Comparison of ENCODE assay signal across 1 cellular context in genomic region chr14:87084908-87085307, GRCh38.
TF ChIP-seq lines count a peak whose summit lies in the region.

No MANE protein-coding gene starts in this region.

TF ChIP-seq in GM23338, 12 proteins besides CTCF, POLR2A, EP300 and RAD21 (continued from another document):
- TF ChIP-seq, protein P1, sequence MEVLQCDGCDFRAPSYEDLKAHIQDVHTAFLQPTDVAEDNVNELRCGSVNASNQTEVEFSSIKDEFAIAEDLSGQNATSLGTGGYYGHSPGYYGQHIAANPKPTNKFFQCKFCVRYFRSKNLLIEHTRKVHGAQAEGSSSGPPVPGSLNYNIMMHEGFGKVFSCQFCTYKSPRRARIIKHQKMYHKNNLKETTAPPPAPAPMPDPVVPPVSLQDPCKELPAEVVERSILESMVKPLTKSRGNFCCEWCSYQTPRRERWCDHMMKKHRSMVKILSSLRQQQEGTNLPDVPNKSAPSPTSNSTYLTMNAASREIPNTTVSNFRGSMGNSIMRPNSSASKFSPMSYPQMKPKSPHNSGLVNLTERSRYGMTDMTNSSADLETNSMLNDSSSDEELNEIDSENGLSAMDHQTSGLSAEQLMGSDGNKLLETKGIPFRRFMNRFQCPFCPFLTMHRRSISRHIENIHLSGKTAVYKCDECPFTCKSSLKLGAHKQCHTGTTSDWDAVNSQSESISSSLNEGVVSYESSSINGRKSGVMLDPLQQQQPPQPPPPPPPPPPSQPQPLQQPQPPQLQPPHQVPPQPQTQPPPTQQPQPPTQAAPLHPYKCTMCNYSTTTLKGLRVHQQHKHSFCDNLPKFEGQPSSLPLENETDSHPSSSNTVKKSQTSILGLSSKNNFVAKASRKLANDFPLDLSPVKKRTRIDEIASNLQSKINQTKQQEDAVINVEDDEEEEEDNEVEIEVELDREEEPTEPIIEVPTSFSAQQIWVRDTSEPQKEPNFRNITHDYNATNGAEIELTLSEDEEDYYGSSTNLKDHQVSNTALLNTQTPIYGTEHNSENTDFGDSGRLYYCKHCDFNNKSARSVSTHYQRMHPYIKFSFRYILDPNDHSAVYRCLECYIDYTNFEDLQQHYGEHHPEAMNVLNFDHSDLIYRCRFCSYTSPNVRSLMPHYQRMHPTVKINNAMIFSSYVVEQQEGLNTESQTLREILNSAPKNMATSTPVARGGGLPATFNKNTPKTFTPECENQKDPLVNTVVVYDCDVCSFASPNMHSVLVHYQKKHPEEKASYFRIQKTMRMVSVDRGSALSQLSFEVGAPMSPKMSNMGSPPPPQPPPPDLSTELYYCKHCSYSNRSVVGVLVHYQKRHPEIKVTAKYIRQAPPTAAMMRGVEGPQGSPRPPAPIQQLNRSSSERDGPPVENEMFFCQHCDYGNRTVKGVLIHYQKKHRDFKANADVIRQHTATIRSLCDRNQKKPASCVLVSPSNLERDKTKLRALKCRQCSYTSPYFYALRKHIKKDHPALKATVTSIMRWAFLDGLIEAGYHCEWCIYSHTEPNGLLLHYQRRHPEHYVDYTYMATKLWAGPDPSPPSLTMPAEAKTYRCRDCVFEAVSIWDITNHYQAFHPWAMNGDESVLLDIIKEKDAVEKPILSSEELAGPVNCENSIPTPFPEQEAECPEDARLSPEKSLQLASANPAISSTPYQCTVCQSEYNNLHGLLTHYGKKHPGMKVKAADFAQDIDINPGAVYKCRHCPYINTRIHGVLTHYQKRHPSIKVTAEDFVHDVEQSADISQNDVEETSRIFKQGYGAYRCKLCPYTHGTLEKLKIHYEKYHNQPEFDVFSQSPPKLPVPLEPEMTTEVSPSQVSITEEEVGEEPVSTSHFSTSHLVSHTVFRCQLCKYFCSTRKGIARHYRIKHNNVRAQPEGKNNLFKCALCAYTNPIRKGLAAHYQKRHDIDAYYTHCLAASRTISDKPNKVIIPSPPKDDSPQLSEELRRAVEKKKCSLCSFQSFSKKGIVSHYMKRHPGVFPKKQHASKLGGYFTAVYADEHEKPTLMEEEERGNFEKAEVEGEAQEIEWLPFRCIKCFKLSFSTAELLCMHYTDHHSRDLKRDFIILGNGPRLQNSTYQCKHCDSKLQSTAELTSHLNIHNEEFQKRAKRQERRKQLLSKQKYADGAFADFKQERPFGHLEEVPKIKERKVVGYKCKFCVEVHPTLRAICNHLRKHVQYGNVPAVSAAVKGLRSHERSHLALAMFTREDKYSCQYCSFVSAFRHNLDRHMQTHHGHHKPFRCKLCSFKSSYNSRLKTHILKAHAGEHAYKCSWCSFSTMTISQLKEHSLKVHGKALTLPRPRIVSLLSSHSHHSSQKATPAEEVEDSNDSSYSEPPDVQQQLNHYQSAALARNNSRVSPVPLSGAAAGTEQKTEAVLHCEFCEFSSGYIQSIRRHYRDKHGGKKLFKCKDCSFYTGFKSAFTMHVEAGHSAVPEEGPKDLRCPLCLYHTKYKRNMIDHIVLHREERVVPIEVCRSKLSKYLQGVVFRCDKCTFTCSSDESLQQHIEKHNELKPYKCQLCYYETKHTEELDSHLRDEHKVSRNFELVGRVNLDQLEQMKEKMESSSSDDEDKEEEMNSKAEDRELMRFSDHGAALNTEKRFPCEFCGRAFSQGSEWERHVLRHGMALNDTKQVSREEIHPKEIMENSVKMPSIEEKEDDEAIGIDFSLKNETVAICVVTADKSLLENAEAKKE (CRISPR knock-in tag; IDR thresholded peaks at IDR 0.05): no peak
- TF ChIP-seq ZNF331 (CRISPR knock-in tag; IDR thresholded peaks at IDR 0.05; ENCODE audit: low read depth) (no peak), EZH2 (IDR thresholded peaks at IDR 0.05; ENCODE audit: low read depth, unreplicated experiment) (no peak), EZH2phosphoT487 (IDR thresholded peaks at IDR 0.05; ENCODE audit: unreplicated experiment) (no peak), REST (IDR thresholded peaks at IDR 0.05; ENCODE audit: unreplicated experiment) (no peak), STAT1 (IDR thresholded peaks at IDR 0.05; ENCODE audit: unreplicated experiment) (no peak)
- TF ChIP-seq, protein P2, sequence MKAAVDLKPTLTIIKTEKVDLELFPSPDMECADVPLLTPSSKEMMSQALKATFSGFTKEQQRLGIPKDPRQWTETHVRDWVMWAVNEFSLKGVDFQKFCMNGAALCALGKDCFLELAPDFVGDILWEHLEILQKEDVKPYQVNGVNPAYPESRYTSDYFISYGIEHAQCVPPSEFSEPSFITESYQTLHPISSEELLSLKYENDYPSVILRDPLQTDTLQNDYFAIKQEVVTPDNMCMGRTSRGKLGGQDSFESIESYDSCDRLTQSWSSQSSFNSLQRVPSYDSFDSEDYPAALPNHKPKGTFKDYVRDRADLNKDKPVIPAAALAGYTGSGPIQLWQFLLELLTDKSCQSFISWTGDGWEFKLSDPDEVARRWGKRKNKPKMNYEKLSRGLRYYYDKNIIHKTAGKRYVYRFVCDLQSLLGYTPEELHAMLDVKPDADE (IDR thresholded peaks at IDR 0.05): no peak
